Comparison of ENCODE assay signal across 22 cellular contexts in genomic region chr15:70278644-70279043, GRCh38.
"Had no signal": no experiment of that assay in that cellular context is flagged by ENCODE, and none has a peak within 500 bp of the region (broad histone marks: within the 10 kb centered on the region; RNA-seq: fewer than 3 reads in every experiment).

No MANE protein-coding gene starts in this region.

- H3K4me1 ChIP-seq: esophagus squamous epithelium, gastrocnemius medialis, left lung, parathyroid adenoma, testis had no signal

- H3K9me3 ChIP-seq: esophagus squamous epithelium, gastrocnemius medialis, left lung, testis had no signal

- H3K9ac ChIP-seq: parathyroid adenoma had no signal

- H3K4me3 ChIP-seq: esophagus squamous epithelium, gastrocnemius medialis, left lung, lung, testis had no signal

- H3K79me2 ChIP-seq: parathyroid adenoma had no signal

- H3K36me3 ChIP-seq: esophagus squamous epithelium, gastrocnemius medialis, left lung had no signal

- H3K27ac ChIP-seq: esophagus squamous epithelium, gastrocnemius medialis, left lung, parathyroid adenoma, testis, VCaP had no signal

- FAIRE-seq: bronchial epithelial cell had no signal

- H3K27me3 ChIP-seq: gastrocnemius medialis, left lung, testis had no signal

- DNase-seq: activated CD4-positive, alpha-beta T cell treated with anti-CD3 and anti-CD28 coated beads, Interleukin-2, amount 50 U/mL, for 1 hour; activated CD4-positive, CD25-positive, alpha-beta regulatory T cell treated with anti-CD3 and anti-CD28 coated beads, Interleukin-2, amount 50 U/mL, for 72 hours; activated CD8-positive, alpha-beta T cell treated with anti-CD3 and anti-CD28 coated beads, Interleukin-2, amount 10 ng/mL, durations not matched to agents 7 days and 5 days; activated naive CD4-positive, alpha-beta T cell treated with Interleukin-2 at 50 U/mL for 16 hours; activated naive CD8-positive, alpha-beta T cell treated with anti-CD3 and anti-CD28 coated beads, Interleukin-2, amount 10 ng/mL, durations not matched to agents 7 days and 5 days; amniotic stem cell; cerebellar nuclear complex; cortex of kidney; esophagus squamous epithelium; gastrocnemius medialis; hippocampal formation; kidney glomerular epithelial cell; nucleus accumbens; stimulated activated CD4-positive, alpha-beta T cell treated with anti-CD3 and anti-CD28 coated beads, Interleukin-4, amount 100 ng/mL, for 1 hour; stimulated activated naive CD4-positive, alpha-beta T cell; T-cell; testis had no signal
